ENCODE assay signal across 9 cellular contexts in the genomic region with DNA sequence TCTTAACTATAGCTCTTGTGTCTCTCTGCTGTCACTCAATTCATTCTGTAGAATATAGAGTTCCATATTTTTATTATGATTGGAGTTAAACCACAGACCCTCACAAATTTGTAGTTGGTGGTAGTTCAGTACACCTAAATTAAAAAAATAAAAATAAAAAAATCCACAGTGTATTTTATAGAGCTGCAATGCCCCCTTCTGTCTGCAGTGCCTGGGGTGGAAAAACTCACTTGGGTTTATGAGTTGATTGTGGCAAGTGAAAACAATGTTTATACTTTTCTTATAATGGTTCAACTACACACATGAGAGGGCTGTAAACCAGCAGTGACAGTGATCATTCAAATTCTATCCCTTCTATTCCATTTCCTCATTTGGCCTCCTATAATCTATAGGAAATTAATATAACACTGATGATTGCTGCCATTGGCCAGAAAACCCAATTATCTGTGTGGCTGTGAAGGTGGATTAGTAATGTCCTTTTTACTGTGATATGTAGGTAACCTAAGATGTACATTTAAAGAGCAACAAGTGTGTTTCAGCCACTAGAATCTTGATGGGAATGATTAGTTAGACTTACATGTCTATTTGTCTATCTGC.
DNase-seq lines count a peak whose midpoint lies in the region; ATAC-seq and TF ChIP-seq lines count a peak whose summit lies in the region.
"Had no signal": no experiment of that assay in that cellular context is flagged by ENCODE, and none has a peak within 500 bp of the region (broad histone marks: within the 10 kb centered on the region; RNA-seq: fewer than 3 reads in every experiment).

No MANE protein-coding gene starts in this region.

- H3K27ac ChIP-seq in AG04450 (ENCODE audit: low read depth, low read length) (no peak overlapping the region), liver (ENCODE audit: low read depth in 1 of 2, low read length in 2 of 2) (no peak overlapping the region)

- H3K4me1 Mint-ChIP-seq in MCF 10A (ENCODE audit: insufficient read depth, unreplicated experiment), result peaks cover 33% of the 10 kb centered on the region

- no peak overlapping the region for H3K9ac ChIP-seq in liver (ENCODE audit: low read depth in 1 of 2, low read length in 2 of 2)

- intact Hi-C loops in MCF 10A (cut with micrococcal nuclease), result loop anchor here (1.0 to 10.0 kb wide), 5 partner anchors 253 to 1104 kb away; no protein-coding TSS in a partner anchor

- H3K27me3 Mint-ChIP-seq in MCF 10A (ENCODE audit: insufficient read depth, unreplicated experiment), result no peaks in the 10 kb centered on the region

- no peak overlapping the region for H3K27ac Mint-ChIP-seq in MCF 10A (ENCODE audit: low read depth, unreplicated experiment)

- TF ChIP-seq RAD21 in liver (IDR thresholded peaks at IDR 0.05), result peak; percentile 77 to 79

- H3K4me3 Mint-ChIP-seq in MCF 10A (ENCODE audit: unreplicated experiment), result no peak overlapping the region

- H3K27me3 ChIP-seq in AG04450 (ENCODE audit: control insufficient read depth, insufficient read depth, low read length), result no peaks in the 10 kb centered on the region
- H3K27me3 ChIP-seq in liver (ENCODE audit: control insufficient read depth in 4 of 4, insufficient read depth in 4 of 4, low read length in 3 of 4), result no peaks in the 10 kb centered on the region

- POLR2A ChIA-PET in AG04450 (lab: Yijun Ruan, JAX) (interaction anchor here (0.6 to 1.0 kb wide), 3 partner anchors 47 to 647 kb away, joined by 3 read pairs; no protein-coding TSS in a partner anchor), MCF 10A (lab: Yijun Ruan, JAX) (interaction anchor here (0.6 to 15.4 kb wide), 8 partner anchors 8 to 546 kb away, joined by 3 to 439 read pairs (median 6); partner anchors contain the start of gene LRIG3)

- H3K9me3 Mint-ChIP-seq in MCF 10A (ENCODE audit: unreplicated experiment), result peaks cover 3% of the 10 kb centered on the region

- no TSS peak for BruUV-seq in MCF 10A (replicated peaks; lab: Mats Ljungman, UMichigan)

- no peaks in the 10 kb centered on the region for H3K36me3 ChIP-seq in liver (ENCODE audit: control insufficient read depth in 4 of 4, insufficient read depth in 3 of 4, low read depth in 1 of 4, low read length in 3 of 4)

- no peak overlapping the region for H3K4me3 ChIP-seq in AG04450 (ENCODE audit: low read depth, low read length)
- no peak overlapping the region for H3K4me3 ChIP-seq in liver (ENCODE audit: low read depth in 1 of 3, low read length in 3 of 3)

- TF ChIP-seq CTCF in AG04450 (IDR thresholded peaks at IDR 0.05; ENCODE audit: low read depth, low read length) (peak; percentile 77), MCF 10A (IDR thresholded peaks at IDR 0.05; ENCODE audit: unreplicated experiment) (peak; percentile 79), liver (IDR thresholded peaks at IDR 0.05; ENCODE audit: low read depth, low read length, missing input control) (peak; percentile 53)

- no peaks in the 10 kb centered on the region; the same call in 1 of the 2 replicates for H3K9me3 ChIP-seq in AG04450 (ENCODE audit: control insufficient read depth, insufficient read depth, low read length)
- H3K9me3 ChIP-seq in liver (ENCODE audit: control insufficient read depth in 4 of 4, low read length in 3 of 4), result no peaks in the 10 kb centered on the region

- ATAC-seq in GM18502 (IDR thresholded peaks at IDR 0.05; ENCODE audit: poor library complexity, unreplicated experiment), result no peak
- ATAC-seq in HG02642 (IDR thresholded peaks at IDR 0.05; ENCODE audit: poor library complexity, unreplicated experiment), result no peak
- no peak for ATAC-seq in HG02588 (IDR thresholded peaks at IDR 0.05; ENCODE audit: unreplicated experiment)

- CTCF ChIA-PET in AG04450 (lab: Charles Lee), result interaction anchor here (0.6 to 8.1 kb wide), 13 partner anchors 10 to 833 kb away, joined by 3 to 69 read pairs (median 4); no protein-coding TSS in a partner anchor
- CTCF ChIA-PET in MCF 10A (lab: Yijun Ruan, JAX), result interaction anchor here (0.6 to 7.8 kb wide), 22 partner anchors 8 to 744 kb away, joined by 3 to 57 read pairs (median 4); no protein-coding TSS in a partner anchor

- H3K36me3 Mint-ChIP-seq in MCF 10A (ENCODE audit: insufficient read depth, unreplicated experiment), result peaks cover 6% of the 10 kb centered on the region

- peaks cover 0 to 3% (median 0%) of the 10 kb centered on the region in 4 donors for H3K4me1 ChIP-seq in liver (ENCODE audit: control insufficient read depth in 4 of 4, insufficient read depth in 4 of 4, low read length in 3 of 4)

- DNase-seq in AG04450 (ENCODE audit: low read depth, low spot score) (no peak), HT-29 (ENCODE audit: low spot score) (peak; percentile 39), MCF 10A (ENCODE audit: unreplicated experiment) (peak; percentile 37), NCI-H226 (no peak)
- DNase-seq: RPMI8226 had no signal

TF ChIP-seq in liver, 16 proteins besides CTCF, POLR2A, EP300 and RAD21:
- TF ChIP-seq, protein P1, sequence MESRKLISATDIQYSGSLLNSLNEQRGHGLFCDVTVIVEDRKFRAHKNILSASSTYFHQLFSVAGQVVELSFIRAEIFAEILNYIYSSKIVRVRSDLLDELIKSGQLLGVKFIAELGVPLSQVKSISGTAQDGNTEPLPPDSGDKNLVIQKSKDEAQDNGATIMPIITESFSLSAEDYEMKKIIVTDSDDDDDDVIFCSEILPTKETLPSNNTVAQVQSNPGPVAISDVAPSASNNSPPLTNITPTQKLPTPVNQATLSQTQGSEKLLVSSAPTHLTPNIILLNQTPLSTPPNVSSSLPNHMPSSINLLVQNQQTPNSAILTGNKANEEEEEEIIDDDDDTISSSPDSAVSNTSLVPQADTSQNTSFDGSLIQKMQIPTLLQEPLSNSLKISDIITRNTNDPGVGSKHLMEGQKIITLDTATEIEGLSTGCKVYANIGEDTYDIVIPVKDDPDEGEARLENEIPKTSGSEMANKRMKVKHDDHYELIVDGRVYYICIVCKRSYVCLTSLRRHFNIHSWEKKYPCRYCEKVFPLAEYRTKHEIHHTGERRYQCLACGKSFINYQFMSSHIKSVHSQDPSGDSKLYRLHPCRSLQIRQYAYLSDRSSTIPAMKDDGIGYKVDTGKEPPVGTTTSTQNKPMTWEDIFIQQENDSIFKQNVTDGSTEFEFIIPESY (IDR thresholded peaks at IDR 0.05), result no peak
- TF ChIP-seq MAX (IDR thresholded peaks at IDR 0.05) (no peak), TAF1 (conservative IDR thresholded peaks at IDR 0.05) (no peak), HNF4G (IDR thresholded peaks at IDR 0.05) (no peak), JUND (IDR thresholded peaks at IDR 0.05) (no peak), FOXA2 (IDR thresholded peaks at IDR 0.05) (no peak), RXRA (IDR thresholded peaks at IDR 0.05) (no peak), EGR1 (IDR thresholded peaks at IDR 0.05; ENCODE audit: low read depth in 2 of 2) (no peak), YY1 (IDR thresholded peaks at IDR 0.05) (no peak), ATF3 (IDR thresholded peaks at IDR 0.05) (no peak), FOXA1 (IDR thresholded peaks at IDR 0.05) (no peak), NR2F2 (IDR thresholded peaks at IDR 0.05) (no peak), HNF4A (conservative IDR thresholded peaks at IDR 0.05) (no peak), SP1 (IDR thresholded peaks at IDR 0.05) (no peak), GABPA (IDR thresholded peaks at IDR 0.05 in 1 of 2, conservative IDR thresholded peaks at IDR 0.05 in 1 of 2) (no peak)
- TF ChIP-seq, protein P2, sequence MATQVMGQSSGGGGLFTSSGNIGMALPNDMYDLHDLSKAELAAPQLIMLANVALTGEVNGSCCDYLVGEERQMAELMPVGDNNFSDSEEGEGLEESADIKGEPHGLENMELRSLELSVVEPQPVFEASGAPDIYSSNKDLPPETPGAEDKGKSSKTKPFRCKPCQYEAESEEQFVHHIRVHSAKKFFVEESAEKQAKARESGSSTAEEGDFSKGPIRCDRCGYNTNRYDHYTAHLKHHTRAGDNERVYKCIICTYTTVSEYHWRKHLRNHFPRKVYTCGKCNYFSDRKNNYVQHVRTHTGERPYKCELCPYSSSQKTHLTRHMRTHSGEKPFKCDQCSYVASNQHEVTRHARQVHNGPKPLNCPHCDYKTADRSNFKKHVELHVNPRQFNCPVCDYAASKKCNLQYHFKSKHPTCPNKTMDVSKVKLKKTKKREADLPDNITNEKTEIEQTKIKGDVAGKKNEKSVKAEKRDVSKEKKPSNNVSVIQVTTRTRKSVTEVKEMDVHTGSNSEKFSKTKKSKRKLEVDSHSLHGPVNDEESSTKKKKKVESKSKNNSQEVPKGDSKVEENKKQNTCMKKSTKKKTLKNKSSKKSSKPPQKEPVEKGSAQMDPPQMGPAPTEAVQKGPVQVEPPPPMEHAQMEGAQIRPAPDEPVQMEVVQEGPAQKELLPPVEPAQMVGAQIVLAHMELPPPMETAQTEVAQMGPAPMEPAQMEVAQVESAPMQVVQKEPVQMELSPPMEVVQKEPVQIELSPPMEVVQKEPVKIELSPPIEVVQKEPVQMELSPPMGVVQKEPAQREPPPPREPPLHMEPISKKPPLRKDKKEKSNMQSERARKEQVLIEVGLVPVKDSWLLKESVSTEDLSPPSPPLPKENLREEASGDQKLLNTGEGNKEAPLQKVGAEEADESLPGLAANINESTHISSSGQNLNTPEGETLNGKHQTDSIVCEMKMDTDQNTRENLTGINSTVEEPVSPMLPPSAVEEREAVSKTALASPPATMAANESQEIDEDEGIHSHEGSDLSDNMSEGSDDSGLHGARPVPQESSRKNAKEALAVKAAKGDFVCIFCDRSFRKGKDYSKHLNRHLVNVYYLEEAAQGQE (IDR thresholded peaks at IDR 0.05), result no peak

Comparison
In these comparisons a context has a peak if more than half of its experiments do, and no peak if none do; other contexts are left out.
1. DNase-seq: peak in HT-29 (single experiment) and MCF 10A (single experiment); none in AG04450 (single experiment) and NCI-H226 (single experiment).
2. Peak in every context shown above with its lines, with median percentiles within 50 percentile points of each other: CTCF ChIP-seq.